12 cellular contexts compared by ENCODE assay signal in the genomic region with DNA sequence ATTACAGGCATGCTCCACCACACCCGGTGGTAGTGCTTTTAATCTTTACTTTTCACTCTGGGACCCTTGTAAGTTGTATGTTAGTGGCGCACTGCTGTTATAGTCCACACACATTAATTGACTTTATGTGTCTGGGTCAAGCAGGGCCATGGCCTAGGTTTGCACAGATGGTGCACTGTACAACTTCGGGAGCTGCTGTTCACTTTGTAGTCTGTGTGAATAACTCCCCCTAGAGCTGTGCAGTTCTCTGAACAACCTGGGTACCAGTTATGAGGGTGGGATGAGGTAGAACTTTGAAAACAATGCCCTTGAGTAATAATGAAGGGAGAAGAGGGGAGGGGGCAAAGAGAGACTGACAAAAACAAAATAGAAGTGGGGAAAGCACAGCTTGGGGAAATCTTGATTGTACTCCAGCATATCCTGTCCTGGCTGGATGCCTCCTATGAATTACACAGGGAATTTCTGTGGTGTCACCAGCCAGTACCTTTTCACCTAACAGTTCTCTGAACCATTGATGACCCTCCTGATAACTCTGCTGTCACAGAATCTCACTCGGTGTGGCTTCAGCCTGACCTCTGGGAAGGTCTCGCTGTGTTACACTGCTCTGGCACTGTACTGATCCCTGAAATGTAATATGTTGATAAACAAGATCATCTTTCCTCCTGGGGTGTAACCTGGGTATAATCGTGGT. TPM values are rescaled to one million over a fixed set of nuclear protein-coding genes. Genes with fewer than 3 reads are reported as not detected.
DNase-seq lines count a peak whose midpoint lies in the region; TF ChIP-seq lines count a peak whose summit lies in the region.
"Had no signal": no experiment of that assay in that cellular context is flagged by ENCODE, and none has a peak within 500 bp of the region (broad histone marks: within the 10 kb centered on the region; RNA-seq: fewer than 3 reads in every experiment).

No MANE protein-coding gene starts in this region.

- H3K4me1 ChIP-seq in HUES48 (ENCODE audit: control insufficient read depth, insufficient read depth, low read length): peaks cover 28% of the 10 kb centered on the region
- peaks cover 26% of the 10 kb centered on the region for H3K4me1 ChIP-seq in mesendoderm (ENCODE audit: control insufficient read depth, low read depth, low read length)

- H3K36me3 ChIP-seq in HUES48 (ENCODE audit: control insufficient read depth, insufficient read depth, low read length): no peaks in the 10 kb centered on the region
- H3K36me3 ChIP-seq in mesendoderm (ENCODE audit: control insufficient read depth, insufficient read depth, low read length): no peaks in the 10 kb centered on the region

- TF ChIP-seq CTCF in C4-2B (conservative IDR thresholded peaks at IDR 0.05): no peak
- TF ChIP-seq CTCF in coronary artery (IDR thresholded peaks at IDR 0.05): no peak

- no peak overlapping the region for H2BK15ac ChIP-seq in mesendoderm (replicated peaks; ENCODE audit: low read depth)

- H3K27me3 ChIP-seq in HUES48 (ENCODE audit: control insufficient read depth, insufficient read depth, low read length): no peaks in the 10 kb centered on the region
- no peaks in the 10 kb centered on the region for H3K27me3 ChIP-seq in mesendoderm (ENCODE audit: insufficient read depth, low read length, poor library complexity)

- H3K4me3 ChIP-seq in HUES48 (ENCODE audit: low read depth, low read length) (peak overlapping the region; percentile 88; the same call in 1 of the 2 replicates), coronary artery (no peak overlapping the region), mesendoderm (ENCODE audit: low read length) (no peak overlapping the region)

- no peak overlapping the region for H4K8ac ChIP-seq in mesendoderm (ENCODE audit: low read depth, low read length)

- peak overlapping the region; percentile 97 for H3K56ac ChIP-seq in mesendoderm (ENCODE audit: low read length)

- no peak overlapping the region for H3K23ac ChIP-seq in mesendoderm (ENCODE audit: low read length)

- H2BK120ac ChIP-seq in mesendoderm (ENCODE audit: low read depth, low read length): no peak overlapping the region

- DNase-seq in coronary artery (ENCODE audit: low spot score) (peak; percentile 31), mesendoderm (no peak), NCI-H2081 (lab: John Stamatoyannopoulos, UW) (no peak), NCI-H748 treated with DMSO at 0.1 percent for 48 hours (lab: John Stamatoyannopoulos, UW) (no peak), NCI-H2107 (lab: John Stamatoyannopoulos, UW) (no peak)
- DNase-seq in stimulated activated naive CD4-positive, alpha-beta T cell treated with Interleukin-2 at 50 U/mL for 16 hours (lab: John Stamatoyannopoulos, UW): no peak
- DNase-seq: activated CD8-positive, alpha-beta memory T cell treated with anti-CD3 and anti-CD28 coated beads, Interleukin-2, amount 50 U/mL, for 4 hours; GOT3; NCI-H1436; NCI-H446 treated with DMSO at 0.1 percent for 48 hours had no signal

- no CpG with 5 or more reads among the region's 6 CpGs for WGBS in mesendoderm (ENCODE audit: extremely low coverage, insufficient coverage, low lambda C conversion rate)

- H3K27ac ChIP-seq in C4-2B: peak overlapping the region; percentile 74; the same call in 1 of the 2 replicates
- H3K27ac ChIP-seq in HUES48 (ENCODE audit: low read depth, low read length): no peak overlapping the region
- H3K27ac ChIP-seq in coronary artery: no peak overlapping the region
- H3K27ac ChIP-seq in mesendoderm (ENCODE audit: low read depth, low read length): no peak overlapping the region

- H3K4ac ChIP-seq in mesendoderm (ENCODE audit: low read depth, low read length): no peak overlapping the region

- peaks cover 39% of the 10 kb centered on the region for H3K79me1 ChIP-seq in mesendoderm (ENCODE audit: low read length)

- no peak overlapping the region for H2BK5ac ChIP-seq in mesendoderm (ENCODE audit: low read length)

- H3K79me2 ChIP-seq in mesendoderm (ENCODE audit: control insufficient read depth, insufficient read depth, low read length): peaks cover 56% of the 10 kb centered on the region

- H3K18ac ChIP-seq in mesendoderm (ENCODE audit: low read length): no peak overlapping the region

- no peak overlapping the region for H2AK5ac ChIP-seq in mesendoderm (ENCODE audit: low read length)

- peak overlapping the region; percentile 2 for H3K4me2 ChIP-seq in mesendoderm (ENCODE audit: low read length)

- no peak overlapping the region for H3K9ac ChIP-seq in HUES48 (ENCODE audit: low read depth, low read length)
- peak overlapping the region; percentile 90 for H3K9ac ChIP-seq in mesendoderm (ENCODE audit: low read length)

- no peak overlapping the region for H4K5ac ChIP-seq in mesendoderm (ENCODE audit: low read length)

- H3K9me3 ChIP-seq in HUES48 (ENCODE audit: control insufficient read depth, insufficient read depth, low read length): no peaks in the 10 kb centered on the region

RNA-seq across cellular contexts. Expression of gene PTGFRN, which starts 2.2 kb away (rescaled TPM):
- polyA plus RNA-seq in mesendoderm (2013, experiment 1 of 2): 49.3 TPM
- 46.6 TPM for polyA plus RNA-seq in mesendoderm (2013, experiment 2 of 2)
